In genomic region chr6:105646391-105646867, GRCh38 we compare ENCODE assay signal across 9 cellular contexts.
DNase-seq lines count a peak whose midpoint lies in the region; ATAC-seq and TF ChIP-seq lines count a peak whose summit lies in the region.
"Had no signal": no experiment of that assay in that cellular context is flagged by ENCODE, and none has a peak within 500 bp of the region (broad histone marks: within the 10 kb centered on the region; RNA-seq: fewer than 3 reads in every experiment).

No MANE protein-coding gene starts in this region.

- H2AFZ ChIP-seq in GM23248: no peak overlapping the region

- 85% methylated on average over 5 of the region's 5 CpGs for WGBS in GM23248 (ENCODE audit: low coverage in 1 of 2, low lambda C conversion rate in 2 of 2, missing lambda C conversion rate in 2 of 2), 2 experiments

- no peak overlapping the region for H3K4me2 ChIP-seq in GM23248 (ENCODE audit: unreplicated experiment)

- H3K4me3 ChIP-seq in GM23248: no peak overlapping the region
- H3K4me3 ChIP-seq in colonic mucosa: no peak overlapping the region
- H3K4me3 ChIP-seq: thoracic aorta had no signal

- DNase-seq in GM23248 (peak; percentile 4), NOMO-1 treated with DMSO at 0.1 percent for 48 hours (lab: John Stamatoyannopoulos, UW; ENCODE audit: unreplicated experiment) (peak; percentile 59), foreskin keratinocyte (peak; percentile 47 to 77), colonic mucosa (no peak), HuH-7.5 (ENCODE audit: low spot score) (no peak), omental fat pad (ENCODE audit: low spot score) (no peak)

- TF ChIP-seq CTCF in foreskin keratinocyte (conservative IDR thresholded peaks at IDR 0.05) (no peak), colonic mucosa (IDR thresholded peaks at IDR 0.05) (no peak), omental fat pad (IDR thresholded peaks at IDR 0.05) (no peak)

- H3K27ac ChIP-seq in GM23248 (no peak overlapping the region), foreskin keratinocyte (peak overlapping the region; percentile 66), colonic mucosa (no peak overlapping the region)
- H3K27ac ChIP-seq: thoracic aorta had no signal

- H3K4me1 ChIP-seq in GM23248 (ENCODE audit: insufficient read depth): no peaks in the 10 kb centered on the region
- H3K4me1 ChIP-seq in foreskin keratinocyte: peaks cover 22% of the 10 kb centered on the region
- no peaks in the 10 kb centered on the region for H3K4me1 ChIP-seq in colonic mucosa

- in situ Hi-C loops in GM23248 (cut with MboI): no loop called here

- no peaks in the 10 kb centered on the region for H3F3A ChIP-seq in GM23248 (ENCODE audit: insufficient read depth)

- no peaks in the 10 kb centered on the region for H3K27me3 ChIP-seq in GM23248 (replicated peaks; ENCODE audit: insufficient read depth)
- H3K27me3 ChIP-seq in foreskin keratinocyte: no peaks in the 10 kb centered on the region
- H3K27me3 ChIP-seq in colonic mucosa: no peaks in the 10 kb centered on the region

- ATAC-seq in GM18868 (IDR thresholded peaks at IDR 0.05; ENCODE audit: unreplicated experiment) (peak; percentile 94), foreskin keratinocyte (peak; percentile 66), omental fat pad (ENCODE audit: low FRiP score) (no peak)
- ATAC-seq: Panc1 had no signal

- H3K9ac ChIP-seq in GM23248: no peak overlapping the region
- no peak overlapping the region for H3K9ac ChIP-seq in colonic mucosa (ENCODE audit: low read depth in 2 of 2, low read length in 2 of 2)

- no peaks in the 10 kb centered on the region for H3K9me2 ChIP-seq in GM23248 (ENCODE audit: insufficient read depth)

- intact Hi-C loops in colonic mucosa (cut with DNase I): no loop called here

- H3K9me3 ChIP-seq in GM23248 (ENCODE audit: low read depth): no peaks in the 10 kb centered on the region
- H3K9me3 ChIP-seq in colonic mucosa: no peaks in the 10 kb centered on the region
- H3K9me3 ChIP-seq: thoracic aorta had no signal

- no peaks in the 10 kb centered on the region for H4K20me1 ChIP-seq in GM23248 (ENCODE audit: insufficient read depth)

- no peaks in the 10 kb centered on the region for H3K79me2 ChIP-seq in GM23248 (ENCODE audit: insufficient read depth)

- H3K36me3 ChIP-seq in GM23248 (ENCODE audit: low read depth): no peaks in the 10 kb centered on the region
- H3K36me3 ChIP-seq in colonic mucosa: no peaks in the 10 kb centered on the region
- H3K36me3 ChIP-seq: thoracic aorta had no signal

Comparison
In these comparisons a context has a peak if more than half of its experiments do, and no peak if none do; other contexts are left out.
1. DNase-seq: peak in GM23248 (single experiment), NOMO-1 treated with DMSO at 0.1 percent for 48 hours (single experiment) and foreskin keratinocyte (2 of 2); none in colonic mucosa (single experiment), HuH-7.5 (single experiment) and omental fat pad (single experiment).